ENCODE assay signal across 8 cellular contexts in genomic region chr4:140326395-140326993, GRCh38. TPM values are rescaled to one million over a fixed set of nuclear protein-coding genes. Genes with fewer than 3 reads are reported as not detected.
DNase-seq lines count a peak whose midpoint lies in the region; ATAC-seq lines count a peak whose summit lies in the region.

No MANE protein-coding gene starts in this region.

- no peaks in the 10 kb centered on the region for H3K9me3 Mint-ChIP-seq in immature natural killer cell

- H3K36me3 Mint-ChIP-seq in immature natural killer cell = peaks cover 0 to 6% (median 0%) of the 10 kb centered on the region in 3 donors

- no peaks in the 10 kb centered on the region for H3K4me1 Mint-ChIP-seq in immature natural killer cell

- H3K27ac Mint-ChIP-seq in immature natural killer cell = no peak overlapping the region

- DNase-seq in NOMO-1 treated with DMSO at 0.1 percent for 48 hours (lab: John Stamatoyannopoulos, UW; ENCODE audit: unreplicated experiment) (peak; percentile 44), NOMO-1 treated with dmso at 0.1 percent for 144 hours (lab: John Stamatoyannopoulos, UW; ENCODE audit: unreplicated experiment) (no peak), NCI-H526 treated with DMSO at 0.1 percent for 48 hours (lab: John Stamatoyannopoulos, UW) (peak; percentile 39), dedifferentiated amniotic fluid mesenchymal stem cell (ENCODE audit: extremely low spot score) (peak; percentile 46), lung microvascular endothelial cell (ENCODE audit: low read depth in 2 of 2) (peak; percentile 61 to 78), immature natural killer cell (no peak), UCSD-AML1 (lab: John Stamatoyannopoulos, UW; ENCODE audit: unreplicated experiment) (no peak)

- no peak overlapping the region for H3K4me3 Mint-ChIP-seq in immature natural killer cell

- peaks cover 2% of the 10 kb centered on the region in 3 donors for H3K27me3 Mint-ChIP-seq in immature natural killer cell (ENCODE audit: low read depth in 3 of 3)

- ATAC-seq in GM19452 (IDR thresholded peaks at IDR 0.05; ENCODE audit: unreplicated experiment) = no peak

RNA-seq across cellular contexts. Expression of gene SCOC, which starts 47.0 kb away (rescaled TPM):
- 31.2 and 36.5 TPM in 2 replicates for total RNA-seq in lung microvascular endothelial cell
- 10 to 100 TPM; 31.5 to 68.7 (median 36.7) TPM for polyA plus RNA-seq in immature natural killer cell

Comparison
In these comparisons a context has a peak if more than half of its experiments do, and no peak if none do; other contexts are left out.
1. DNase-seq: peak in NOMO-1 treated with DMSO at 0.1 percent for 48 hours (single experiment), NCI-H526 treated with DMSO at 0.1 percent for 48 hours (single experiment), dedifferentiated amniotic fluid mesenchymal stem cell (single experiment) and lung microvascular endothelial cell (2 of 2); none in NOMO-1 treated with dmso at 0.1 percent for 144 hours (single experiment), immature natural killer cell (0 of 3) and UCSD-AML1 (single experiment).